ENCODE assay signal across 8 cellular contexts in genomic region chr2:70964596-70965386, GRCh38. TPM values are rescaled to one million over a fixed set of nuclear protein-coding genes. Genes with fewer than 3 reads are reported as not detected.
A peak's percentile ranks its signal among the peaks of the same experiment; 100 is the strongest.
DNase-seq lines count a peak whose midpoint lies in the region; ATAC-seq and TF ChIP-seq lines count a peak whose summit lies in the region.

No MANE protein-coding gene starts in this region.

- H3K4me3 ChIP-seq in GM12875 (ENCODE audit: low read depth, low read length) (peak overlapping the region; percentile 48), PC-3 (ENCODE audit: low read length) (no peak overlapping the region), osteoblast (ENCODE audit: insufficient read depth, low read length) (peak overlapping the region; percentile 73), testis (peak overlapping the region; percentile 20 to 57)

- no peak overlapping the region for H3K4me2 ChIP-seq in PC-3 (ENCODE audit: low read length)
- H3K4me2 ChIP-seq in osteoblast (ENCODE audit: insufficient read depth, low read length): peak overlapping the region; percentile 87

- H3K9me3 ChIP-seq in PC-3 (ENCODE audit: low read length): no peaks in the 10 kb centered on the region
- no peaks in the 10 kb centered on the region for H3K9me3 ChIP-seq in osteoblast (ENCODE audit: low read depth, low read length)
- H3K9me3 ChIP-seq in testis: no peaks in the 10 kb centered on the region

- H3K27ac ChIP-seq in PC-3 (ENCODE audit: low read length): no peak overlapping the region
- H3K27ac ChIP-seq in osteoblast (ENCODE audit: low read depth, low read length): no peak overlapping the region
- no peak overlapping the region for H3K27ac ChIP-seq in testis

- DNase-seq in PC-3: no peak
- DNase-seq in activated gamma-delta T cell treated with anti-CD3 and anti-CD28 coated beads, Interleukin-2, amount 50 U/mL, for 16 hours (ENCODE audit: low read depth): peak; percentile 72
- peak; percentile 78 for DNase-seq in germinal center (ENCODE audit: low spot score)
- DNase-seq in osteoblast (ENCODE audit: insufficient read length, low spot score, missing footprints): peak; percentile 95
- peak; percentile 83 for DNase-seq in testis
- DNase-seq in DMS53 (lab: John Stamatoyannopoulos, UW): no peak

- intact Hi-C loops in PC-3 (cut with micrococcal nuclease) (no loop called here), testis (cut with DNase I; ENCODE audit: low total_unique reads) (no loop called here)

- H3K36me3 ChIP-seq in PC-3 (ENCODE audit: low read depth, low read length): no peaks in the 10 kb centered on the region
- no peaks in the 10 kb centered on the region for H3K36me3 ChIP-seq in osteoblast (ENCODE audit: insufficient read depth, low read length)
- H3K36me3 ChIP-seq in testis (ENCODE audit: low read depth, missing control alignments): no peaks in the 10 kb centered on the region

- ATAC-seq in HG02852 (IDR thresholded peaks at IDR 0.05; ENCODE audit: unreplicated experiment): peak; percentile 90
- no peak for ATAC-seq in PC-3

- no peak overlapping the region for H3K9ac ChIP-seq in PC-3 (ENCODE audit: low read length)

- 3% methylated on average over 42 to 59 of the region's 59 CpGs for WGBS in testis, 2 donors

- peak; percentile 95 for TF ChIP-seq CTCF in GM12875 (IDR thresholded peaks at IDR 0.05; ENCODE audit: borderline replicate concordance, insufficient read depth, low read depth, low read length)
- TF ChIP-seq CTCF in PC-3 (conservative IDR thresholded peaks at IDR 0.05; ENCODE audit: low read depth, low read length): peak; percentile 35
- peak; percentile 65 for TF ChIP-seq CTCF in osteoblast (IDR thresholded peaks at IDR 0.05; ENCODE audit: extremely low read depth, low read depth, low read length)
- TF ChIP-seq CTCF in testis (IDR thresholded peaks at IDR 0.05): peak; percentile 43 to 77 (median 62)

- no peaks in the 10 kb centered on the region for H3K9me2 ChIP-seq in PC-3 (replicated peaks; ENCODE audit: low read length)

- no peaks in the 10 kb centered on the region for H3F3A ChIP-seq in PC-3 (ENCODE audit: low read length, unreplicated experiment)

- H3K4me1 ChIP-seq in PC-3 (ENCODE audit: insufficient read depth, low read length) (no peaks in the 10 kb centered on the region), osteoblast (ENCODE audit: insufficient read depth, low read length) (peaks cover 6% of the 10 kb centered on the region), testis (peaks cover 6% of the 10 kb centered on the region)

- no peaks in the 10 kb centered on the region for H3K79me2 ChIP-seq in PC-3 (ENCODE audit: low read length)
- no peaks in the 10 kb centered on the region for H3K79me2 ChIP-seq in osteoblast (ENCODE audit: insufficient read depth, low read length)

- no TSS peak for BruUV-seq in PC-3 (replicated peaks; lab: Mats Ljungman, UMichigan)

- no peaks in the 10 kb centered on the region for H3K27me3 ChIP-seq in PC-3 (ENCODE audit: low read length)
- H3K27me3 ChIP-seq in osteoblast (ENCODE audit: insufficient read depth, low read length): no peaks in the 10 kb centered on the region
- H3K27me3 ChIP-seq in testis: no peaks in the 10 kb centered on the region

- H2AFZ ChIP-seq in PC-3 (ENCODE audit: low read length) (no peak overlapping the region), osteoblast (ENCODE audit: low read length) (peak overlapping the region; percentile 68)

- CTCF ChIA-PET in PC-3 (lab: Charles Lee): no interaction called here

- POLR2A ChIA-PET in PC-3 (lab: Charles Lee; ENCODE audit: unreplicated experiment): no interaction called here

- TF ChIP-seq POLR2A in testis (IDR thresholded peaks at IDR 0.05): no peak

- no peaks in the 10 kb centered on the region for H4K20me1 ChIP-seq in PC-3 (ENCODE audit: low read length)
- H4K20me1 ChIP-seq in osteoblast (ENCODE audit: insufficient read depth, low read length): peaks cover 5% of the 10 kb centered on the region

RNA-seq across cellular contexts. Expression of gene ANKRD53, which starts 13.6 kb away (rescaled TPM):
- total RNA-seq in PC-3 (2014; rRNA removed) (not detected in 2 replicates), osteoblast (0.88 and 1.1 TPM in 2 replicates), testis (10 to 100 TPM; 10.6 to 36.3 TPM)
- 52.2 TPM for polyA plus RNA-seq in testis (ENCODE audit: insufficient read depth, low read depth, low replicate concordance)

RNA-seq across cellular contexts. Expression of gene ATP6V1B1, which starts 29.1 kb away (rescaled TPM):
- not detected in 2 replicates for total RNA-seq in PC-3 (2014; rRNA removed)
- 0.88 and 2.5 TPM in 2 replicates for total RNA-seq in osteoblast
- total RNA-seq in testis: 1 to 10 TPM; 1.7 to 2.9 TPM
- not detected for polyA plus RNA-seq in testis (ENCODE audit: insufficient read depth, low read depth, low replicate concordance)

RNA-seq across cellular contexts. Expression of gene TEX261, which starts 29.9 kb away (rescaled TPM):
- total RNA-seq in PC-3 (2014; rRNA removed) (51.8 and 54.2 TPM in 2 replicates), osteoblast (30.0 and 36.8 TPM in 2 replicates), testis (10 to 100 TPM; 39.0 to 40.7 TPM)
- 133 TPM for polyA plus RNA-seq in testis (ENCODE audit: insufficient read depth, low read depth, low replicate concordance)

Comparison
In these comparisons a context has a peak if more than half of its experiments do, and no peak if none do; other contexts are left out.
1. CTCF ChIP-seq: peak in every context shown above with its lines; median percentile 95 in GM12875; 65 in osteoblast; 62 in testis; 35 in PC-3.
2. DNase-seq: peak in activated gamma-delta T cell treated with anti-CD3 and anti-CD28 coated beads, Interleukin-2, amount 50 U/mL, for 16 hours (single experiment), germinal center (single experiment), osteoblast (single experiment) and testis (single experiment); none in PC-3 (single experiment) and DMS53 (single experiment).